In genomic region chr7:4797858-4798705, GRCh38 we compare ENCODE assay signal across 8 cellular contexts. TPM values are rescaled to one million over a fixed set of nuclear protein-coding genes. Genes with fewer than 3 reads are reported as not detected.
A peak's percentile ranks its signal among the peaks of the same experiment; 100 is the strongest.
DNase-seq lines count a peak whose midpoint lies in the region; ATAC-seq and TF ChIP-seq lines count a peak whose summit lies in the region.

No MANE protein-coding gene starts in this region.

- peaks cover 15% of the 10 kb centered on the region for H3K36me3 ChIP-seq in NT2/D1 (ENCODE audit: insufficient read depth, insufficient read length, low read length)
- H3K36me3 ChIP-seq in prostate gland, result no peaks in the 10 kb centered on the region

- H3K9me3 Mint-ChIP-seq in Calu3 (ENCODE audit: low read depth, unreplicated experiment), result no peaks in the 10 kb centered on the region
- no peaks in the 10 kb centered on the region for H3K9me3 Mint-ChIP-seq in activated T-helper 1 cell treated with anti-CD3 and anti-CD28 coated beads, Interleukin-12 subunit alpha, Interleukin-12 subunit beta, Interleukin-2, Interleukin-4 antibody, amounts not matched to agents 30 ng/mL and 10 ng/mL and 1 ng/mL, durations not matched to agents 14 hours and 24 hours and 36 hours

- H3K4me1 ChIP-seq in NT2/D1 (ENCODE audit: insufficient read depth, insufficient read length) (peaks cover 9% of the 10 kb centered on the region), prostate gland (replicated peaks) (no peaks in the 10 kb centered on the region)

- H3K27me3 ChIP-seq in NT2/D1 (ENCODE audit: insufficient read depth, insufficient read length) (no peaks in the 10 kb centered on the region), prostate gland (replicated peaks; ENCODE audit: insufficient read depth) (no peaks in the 10 kb centered on the region)

- H3K9me3 ChIP-seq in NT2/D1 (ENCODE audit: insufficient read depth, low read length), result peaks cover 8% of the 10 kb centered on the region; the same call in 1 of the 2 replicates
- H3K9me3 ChIP-seq in prostate gland, result no peaks in the 10 kb centered on the region

- intact Hi-C loops in Calu3 (cut with micrococcal nuclease; ENCODE audit: unreplicated experiment) (loop anchor here (2.0 kb wide), 1 partner anchor 287 kb away; no protein-coding TSS in a partner anchor), prostate gland (cut with DNase I) (loop anchor here (2.0 to 5.0 kb wide), 2 partner anchors 84 to 287 kb away; partner anchors contain the start of gene RADIL)
- intact Hi-C loops in activated T-helper 1 cell treated with anti-CD3 and anti-CD28 coated beads, Interleukin-12 subunit alpha, Interleukin-12 subunit beta, Interleukin-2, Interleukin-4 antibody, amounts not matched to agents 30 ng/mL and 10 ng/mL and 1 ng/mL, durations not matched to agents 14 hours and 24 hours and 36 hours (cut with micrococcal nuclease), result loop anchor here (1.0 to 10.0 kb wide), 4 partner anchors 85 to 397 kb away; partner anchors contain the start of genes RADIL and WIPI2

- BruUV-seq in Calu3 (replicated peaks; lab: Mats Ljungman, UMichigan), result no TSS peak

- 43% methylated on average over 37 of the region's 37 CpGs for WGBS in prostate gland

- H3K27ac ChIP-seq in prostate gland, result no peak overlapping the region

- H3K9ac ChIP-seq in NT2/D1 (ENCODE audit: insufficient read length, low read depth), result peak overlapping the region; percentile 9

- DNase-seq in Calu3 (peak; percentile 77), NT2/D1 (ENCODE audit: low read depth, low spot score) (peak; percentile 54), foreskin melanocyte (peak; percentile 35), prostate gland (ENCODE audit: low spot score) (no peak)
- DNase-seq in activated T-helper 1 cell treated with anti-CD3 and anti-CD28 coated beads, Interleukin-12 subunit alpha, Interleukin-12 subunit beta, Interleukin-2, Interleukin-4 antibody, amounts not matched to agents 30 ng/mL and 10 ng/mL and 1 ng/mL, durations not matched to agents 14 hours and 24 hours and 36 hours (ENCODE audit: low spot score), result peak; percentile 52

- H3K4me1 Mint-ChIP-seq in Calu3 (ENCODE audit: low read depth, unreplicated experiment), result no peaks in the 10 kb centered on the region
- H3K4me1 Mint-ChIP-seq in activated T-helper 1 cell treated with anti-CD3 and anti-CD28 coated beads, Interleukin-12 subunit alpha, Interleukin-12 subunit beta, Interleukin-2, Interleukin-4 antibody, amounts not matched to agents 30 ng/mL and 10 ng/mL and 1 ng/mL, durations not matched to agents 14 hours and 24 hours and 36 hours (ENCODE audit: low read depth), result no peaks in the 10 kb centered on the region

- CTCF ChIA-PET in Calu3 (lab: Charles Lee), result interaction anchor here (0.9 to 1.4 kb wide), 2 partner anchors 85 to 176 kb away, joined by 3 to 4 read pairs; partner anchors contain the start of gene RADIL

- H3K36me3 Mint-ChIP-seq in Calu3 (ENCODE audit: insufficient read depth, unreplicated experiment), result peaks cover 49% of the 10 kb centered on the region
- H3K36me3 Mint-ChIP-seq in activated T-helper 1 cell treated with anti-CD3 and anti-CD28 coated beads, Interleukin-12 subunit alpha, Interleukin-12 subunit beta, Interleukin-2, Interleukin-4 antibody, amounts not matched to agents 30 ng/mL and 10 ng/mL and 1 ng/mL, durations not matched to agents 14 hours and 24 hours and 36 hours (ENCODE audit: low read depth), result peaks cover 8% of the 10 kb centered on the region

- TF ChIP-seq CTCF in Calu3 (IDR thresholded peaks at IDR 0.05; ENCODE audit: unreplicated experiment), result peak; percentile 98
- peak; percentile 26 to 68 (median 58) for TF ChIP-seq CTCF in prostate gland (IDR thresholded peaks at IDR 0.05)

- H3K4me3 ChIP-seq in NT2/D1 (ENCODE audit: insufficient read length, low read depth) (no peak overlapping the region), prostate gland (no peak overlapping the region)

- H3K4me3 Mint-ChIP-seq in Calu3 (ENCODE audit: low read depth, unreplicated experiment), result no peak overlapping the region
- no peak overlapping the region for H3K4me3 Mint-ChIP-seq in activated T-helper 1 cell treated with anti-CD3 and anti-CD28 coated beads, Interleukin-12 subunit alpha, Interleukin-12 subunit beta, Interleukin-2, Interleukin-4 antibody, amounts not matched to agents 30 ng/mL and 10 ng/mL and 1 ng/mL, durations not matched to agents 14 hours and 24 hours and 36 hours

- TF ChIP-seq POLR2A in prostate gland (IDR thresholded peaks at IDR 0.05), result no peak

- ATAC-seq in GM21526 (IDR thresholded peaks at IDR 0.05; ENCODE audit: low FRiP score, unreplicated experiment) (peak; percentile 66), HG03280 (IDR thresholded peaks at IDR 0.05; ENCODE audit: unreplicated experiment) (no peak), HG03108 (IDR thresholded peaks at IDR 0.05; ENCODE audit: unreplicated experiment) (no peak)

- no peak overlapping the region for H3K27ac Mint-ChIP-seq in Calu3 (ENCODE audit: unreplicated experiment)
- no peak overlapping the region for H3K27ac Mint-ChIP-seq in activated T-helper 1 cell treated with anti-CD3 and anti-CD28 coated beads, Interleukin-12 subunit alpha, Interleukin-12 subunit beta, Interleukin-2, Interleukin-4 antibody, amounts not matched to agents 30 ng/mL and 10 ng/mL and 1 ng/mL, durations not matched to agents 14 hours and 24 hours and 36 hours

- no peaks in the 10 kb centered on the region for H3K27me3 Mint-ChIP-seq in Calu3 (ENCODE audit: unreplicated experiment)
- no peaks in the 10 kb centered on the region for H3K27me3 Mint-ChIP-seq in activated T-helper 1 cell treated with anti-CD3 and anti-CD28 coated beads, Interleukin-12 subunit alpha, Interleukin-12 subunit beta, Interleukin-2, Interleukin-4 antibody, amounts not matched to agents 30 ng/mL and 10 ng/mL and 1 ng/mL, durations not matched to agents 14 hours and 24 hours and 36 hours (ENCODE audit: insufficient read depth)

RNA-seq across cellular contexts. Expression of gene AP5Z1, which starts 22.7 kb away (rescaled TPM):
- 66.1 and 70.7 TPM in 2 replicates for total RNA-seq in Calu3 (2022)
- total RNA-seq in activated T-helper 1 cell treated with anti-CD3 and anti-CD28 coated beads, Interleukin-12 subunit alpha, Interleukin-12 subunit beta, Interleukin-2, Interleukin-4 antibody, amounts not matched to agents 30 ng/mL and 10 ng/mL and 1 ng/mL, durations not matched to agents 14 hours and 24 hours and 36 hours, result 55.9 and 56.8 TPM in 2 replicates
- total RNA-seq in prostate gland, result 10 to 100 TPM; 30.9 to 61.7 TPM
